Comparison of ENCODE assay signal across 1 cellular context in genomic region chr2:65077898-65078297, GRCh38.
TF ChIP-seq lines count a peak whose summit lies in the region.

No MANE protein-coding gene starts in this region.

TF ChIP-seq in GM23338, 12 proteins besides CTCF, POLR2A, EP300 and RAD21 (continued from another document):
- TF ChIP-seq ZNF462 (CRISPR knock-in tag; IDR thresholded peaks at IDR 0.05) (no peak), STAT1 (IDR thresholded peaks at IDR 0.05; ENCODE audit: unreplicated experiment) (no peak), CREB1 (CRISPR knock-in tag; IDR thresholded peaks at IDR 0.05; ENCODE audit: low read depth) (no peak), ETS1 (IDR thresholded peaks at IDR 0.05) (no peak), ZNF114 (CRISPR knock-in tag; IDR thresholded peaks at IDR 0.05) (no peak), REST (IDR thresholded peaks at IDR 0.05; ENCODE audit: unreplicated experiment) (no peak), JUNB (IDR thresholded peaks at IDR 0.05; ENCODE audit: unreplicated experiment) (no peak), POLR2AphosphoS5 (IDR thresholded peaks at IDR 0.05; ENCODE audit: low read depth) (no peak)
TF ChIP-seq in GM23338: peak in this region for 0.
